ENCODE assay signal across 3 cellular contexts in genomic region chr1:111446967-111447892, GRCh38.
TF ChIP-seq lines count a peak whose summit lies in the region.

No MANE protein-coding gene starts in this region.

TF ChIP-seq in A549, 52 proteins besides CTCF, POLR2A, EP300 and RAD21:
- no peak for TF ChIP-seq CEBPB (IDR thresholded peaks at IDR 0.05)
- no peak for TF ChIP-seq CHD4 (IDR thresholded peaks at IDR 0.05; ENCODE audit: borderline replicate concordance)
- TF ChIP-seq TFCP2L1 (CRISPR knock-in tag; IDR thresholded peaks at IDR 0.05) = no peak
- TF ChIP-seq EHMT2 (IDR thresholded peaks at IDR 0.05; ENCODE audit: low read depth) = no peak
- TF ChIP-seq CHD2 (IDR thresholded peaks at IDR 0.05; ENCODE audit: low read length, partially characterized antibody) = no peak
- TF ChIP-seq MAX (IDR thresholded peaks at IDR 0.05) = no peak
- no peak for TF ChIP-seq CBX2 (IDR thresholded peaks at IDR 0.05; ENCODE audit: borderline replicate concordance, low read depth)
- TF ChIP-seq HES2 (IDR thresholded peaks at IDR 0.05) = no peak

TF ChIP-seq in GM12878, 131 proteins besides CTCF, POLR2A, EP300 and RAD21:
- TF ChIP-seq IKZF1 (conservative IDR thresholded peaks at IDR 0.05) (no peak), RELB (IDR thresholded peaks at IDR 0.05; ENCODE audit: low read depth) (no peak)
TF ChIP-seq in GM12878: peak in this region for 0.

TF ChIP-seq in liver, 16 proteins besides CTCF, POLR2A, EP300 and RAD21:
- TF ChIP-seq YY1 (IDR thresholded peaks at IDR 0.05) = no peak
